27 cellular contexts compared by ENCODE assay signal in the genomic region with DNA sequence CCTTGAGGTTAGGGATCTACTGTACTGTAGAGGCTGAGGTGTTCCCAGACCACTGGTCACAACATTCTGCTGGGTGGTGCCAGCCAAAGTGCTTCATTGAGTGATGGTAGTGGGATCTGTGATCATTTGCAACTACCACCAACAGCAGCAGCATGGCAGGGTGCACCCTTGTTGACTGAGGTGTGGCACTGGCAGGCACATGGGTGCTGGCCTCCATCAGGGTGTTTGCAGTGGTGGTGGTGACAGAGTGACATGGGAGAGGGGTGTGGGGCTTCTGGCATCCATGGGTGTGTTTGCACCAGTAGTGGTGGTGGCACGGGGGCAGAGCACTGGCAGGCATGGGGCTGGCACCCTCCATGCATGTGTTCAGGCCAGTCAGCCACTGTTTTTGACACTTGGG.
"Had no signal": no experiment of that assay in that cellular context is flagged by ENCODE, and none has a peak within 500 bp of the region (broad histone marks: within the 10 kb centered on the region; RNA-seq: fewer than 3 reads in every experiment).

No MANE protein-coding gene starts in this region.

- H3K27me3 ChIP-seq: adrenal gland, body of pancreas, colonic mucosa, esophagus squamous epithelium, gastroesophageal sphincter had no signal

- H3K4me3 ChIP-seq: adrenal gland, body of pancreas, colonic mucosa, esophagus squamous epithelium, gastroesophageal sphincter had no signal

- H3K4me1 ChIP-seq: adrenal gland, body of pancreas, colonic mucosa, esophagus squamous epithelium, gastroesophageal sphincter had no signal

- DNase-seq: activated B cell treated with CpG ODN at 0.5 μM for 24 hours; activated CD4-positive, alpha-beta T cell treated with anti-CD3 and anti-CD28 coated beads for 48 hours; activated CD4-positive, alpha-beta T cell treated with anti-CD3 and anti-CD28 coated beads, Interleukin-2, amount 50 U/mL, for 1 hour; activated CD4-positive, alpha-beta T cell treated with anti-CD3 and anti-CD28 coated beads, Interleukin-2, amount 50 U/mL, for 48 hours; activated CD8-positive, alpha-beta memory T cell treated with anti-CD3 and anti-CD28 coated beads for 24 hours; activated CD8-positive, alpha-beta T cell treated with anti-CD3 and anti-CD28 coated beads for 36 hours; activated effector memory CD4-positive, alpha-beta T cell treated with anti-CD3 and anti-CD28 coated beads, Interleukin-2, amount 50 U/mL, for 16 hours; activated naive CD4-positive, alpha-beta T cell treated with anti-CD3 and anti-CD28 coated beads for 36 hours; activated naive CD8-positive, alpha-beta T cell treated with anti-CD3 and anti-CD28 coated beads for 36 hours; activated naive CD8-positive, alpha-beta T cell treated with anti-CD3 and anti-CD28 coated beads, Interleukin-2, amount 50 U/mL, for 24 hours; activated T-cell treated with anti-CD3 and anti-CD28 coated beads, Interleukin-2, amount 50 U/mL, for 4 hours; adrenal gland; amygdala; body of pancreas; caudate nucleus; colonic mucosa; effector CD8-positive, alpha-beta T cell; esophagus squamous epithelium; foreskin melanocyte; T-cell; T-helper 9 cell; WERI-Rb-1 had no signal

- H3K9me3 ChIP-seq: adrenal gland, body of pancreas, colonic mucosa, esophagus squamous epithelium, gastroesophageal sphincter had no signal

- H3K36me3 ChIP-seq: adrenal gland, colonic mucosa, esophagus squamous epithelium, gastroesophageal sphincter, WERI-Rb-1 had no signal

- FAIRE-seq: endometrium, endothelial cell of umbilical vein had no signal

- ATAC-seq: activated CD4-positive, CD25-positive, alpha-beta regulatory T cell treated with anti-CD3 and anti-CD28 coated beads, Interleukin-2, amount 50 U/mL, for 24 hours; activated CD8-positive, alpha-beta T cell treated with anti-CD3 and anti-CD28 coated beads for 36 hours; activated naive CD8-positive, alpha-beta T cell treated with anti-CD3 and anti-CD28 coated beads, Interleukin-2, amount 50 U/mL, for 24 hours; activated T-cell treated with anti-CD3 and anti-CD28 coated beads, Interleukin-2, amount 50 U/mL, for 4 hours; body of pancreas; gastroesophageal sphincter; T-cell had no signal

- H3K27ac ChIP-seq: adrenal gland, body of pancreas, colonic mucosa, epithelial cell of prostate, esophagus squamous epithelium, gastroesophageal sphincter had no signal
